Comparison of ENCODE assay signal across 1 cellular context in genomic region chr12:112418596-112419268, GRCh38.
A peak's percentile ranks its signal among the peaks of the same experiment; 100 is the strongest.
TF ChIP-seq lines count a peak whose summit lies in the region.

Gene PTPN11 (plus strand): TSS chr12:112418947. CDS start chr12:112419112, 165 bp downstream.

TF ChIP-seq in GM23338, 12 proteins besides CTCF, POLR2A, EP300 and RAD21 (continued from another document):
- TF ChIP-seq NANOG (IDR thresholded peaks at IDR 0.05; ENCODE audit: borderline replicate concordance): no peak
- TF ChIP-seq ETS1 (IDR thresholded peaks at IDR 0.05): peak; percentile 87
- TF ChIP-seq ZNF331 (CRISPR knock-in tag; IDR thresholded peaks at IDR 0.05; ENCODE audit: low read depth): no peak
